ENCODE assay signal across 25 cellular contexts in genomic region chr10:34183397-34183796, GRCh38.
A peak's percentile ranks its signal among the peaks of the same experiment; 100 is the strongest.
DNase-seq lines count a peak whose midpoint lies in the region; ATAC-seq and TF ChIP-seq lines count a peak whose summit lies in the region.
"Had no signal": no experiment of that assay in that cellular context is flagged by ENCODE, and none has a peak within 500 bp of the region (broad histone marks: within the 10 kb centered on the region; RNA-seq: fewer than 3 reads in every experiment).

No MANE protein-coding gene starts in this region.

- DNase-seq in nephron progenitor cell (no peak), AG20443 (ENCODE audit: low spot score) (no peak), NCI-H1417 treated with DMSO at 0.1 percent for 48 hours (lab: John Stamatoyannopoulos, UW) (no peak)
- DNase-seq: Caco-2; CD8-positive, alpha-beta T cell; HFFc6; MM.1S; NCI-H1417; NCI-H187 treated with DMSO at 0.1 percent for 48 hours; NCI-H2107; NCI-H524; SHP77; T-helper 1 cell had no signal

- no peak for TF ChIP-seq CTCF in VCaP (conservative IDR thresholded peaks at IDR 0.05)
- TF ChIP-seq CTCF in nephron progenitor cell (IDR thresholded peaks at IDR 0.05), result no peak

- H3K36me3 ChIP-seq in HUES48 (ENCODE audit: control insufficient read depth, insufficient read depth, low read length), result no peaks in the 10 kb centered on the region
- no peaks in the 10 kb centered on the region for H3K36me3 ChIP-seq in iPS-15b (ENCODE audit: control insufficient read depth, insufficient read depth, low read length)
- H3K36me3 ChIP-seq: HAP-1 had no signal

- H3K4me3 ChIP-seq in HUES48 (ENCODE audit: low read depth, low read length) (no peak overlapping the region), iPS-15b (ENCODE audit: low read depth, low read length) (peak overlapping the region; percentile 10)
- H3K4me3 ChIP-seq: A549, HAP-1 had no signal

- H3K27ac ChIP-seq in HUES48 (ENCODE audit: low read depth, low read length), result peak overlapping the region; percentile 62
- H3K27ac ChIP-seq in VCaP, result peak overlapping the region; percentile 66; the same call in 1 of the 2 replicates
- H3K27ac ChIP-seq: A549, C4-2B, KMS-11, RWPE1 had no signal

- ATAC-seq in HG02763 (IDR thresholded peaks at IDR 0.05; ENCODE audit: unreplicated experiment) (no peak), GM21526 (IDR thresholded peaks at IDR 0.05; ENCODE audit: low FRiP score, unreplicated experiment) (no peak)
- ATAC-seq: A549; CD8-positive, alpha-beta T cell; Panc1 had no signal

- H3K9me3 ChIP-seq in HUES48 (ENCODE audit: control insufficient read depth, insufficient read depth, low read length), result no peaks in the 10 kb centered on the region
- H3K9me3 ChIP-seq in iPS-15b (ENCODE audit: control insufficient read depth, insufficient read depth, low read length), result no peaks in the 10 kb centered on the region
- H3K9me3 ChIP-seq: A549, Caco-2, HAP-1 had no signal

- H3K36me3 Mint-ChIP-seq in nephron progenitor cell (ENCODE audit: low read depth), result no peaks in the 10 kb centered on the region
- H3K36me3 Mint-ChIP-seq: CD8-positive, alpha-beta T cell; IgD-negative memory B cell had no signal

- H3K9ac ChIP-seq in HUES48 (ENCODE audit: low read depth, low read length) (no peak overlapping the region), iPS-15b (ENCODE audit: low read depth, low read length) (no peak overlapping the region)
- H3K9ac ChIP-seq: KMS-11 had no signal

- no peaks in the 10 kb centered on the region for H3K9me3 Mint-ChIP-seq in nephron progenitor cell
- H3K9me3 Mint-ChIP-seq: CD8-positive, alpha-beta T cell; HFFc6 had no signal

- peak overlapping the region; percentile 97 for H3K27ac Mint-ChIP-seq in nephron progenitor cell
- H3K27ac Mint-ChIP-seq: CD8-positive, alpha-beta T cell; HFFc6; IgD-negative memory B cell had no signal

- H3K27me3 Mint-ChIP-seq in nephron progenitor cell (ENCODE audit: low read depth, poor library complexity), result no peaks in the 10 kb centered on the region

- H3K27me3 ChIP-seq in HUES48 (ENCODE audit: control insufficient read depth, insufficient read depth, low read length) (no peaks in the 10 kb centered on the region), iPS-15b (ENCODE audit: control insufficient read depth, insufficient read depth, low read length) (no peaks in the 10 kb centered on the region)

- H3K4me1 ChIP-seq in HUES48 (ENCODE audit: control insufficient read depth, insufficient read depth, low read length), result peaks cover 86% of the 10 kb centered on the region
- peaks cover 61% of the 10 kb centered on the region for H3K4me1 ChIP-seq in iPS-15b (ENCODE audit: control insufficient read depth, insufficient read depth, low read length)

- peak overlapping the region; percentile 50 for H3K4me3 Mint-ChIP-seq in nephron progenitor cell
- H3K4me3 Mint-ChIP-seq: CD8-positive, alpha-beta T cell; HFFc6; IgD-negative memory B cell had no signal

- H3K4me1 Mint-ChIP-seq in nephron progenitor cell, result peaks cover 100% of the 10 kb centered on the region
- H3K4me1 Mint-ChIP-seq: IgD-negative memory B cell had no signal
